In genomic region chr2:62071760-62072680, GRCh38 we compare ENCODE assay signal across 23 cellular contexts.
"Had no signal": no experiment of that assay in that cellular context is flagged by ENCODE, and none has a peak within 500 bp of the region (broad histone marks: within the 10 kb centered on the region; RNA-seq: fewer than 3 reads in every experiment).

No MANE protein-coding gene starts in this region.

- ATAC-seq: left lobe of liver; mucosa of descending colon; naive thymus-derived CD8-positive, alpha-beta T cell; pancreas; right cardiac atrium; stimulated activated memory B cell treated with anti-CD40 and anti-IgM and Interleukin-4, amounts not matched to agents 10 μg/mL and 1 μg/mL and 100 μg/mL, for 72 hours had no signal

- H3K27ac ChIP-seq: coronary artery, hepatocyte, neural progenitor cell, pancreas, testis, tibial nerve, upper lobe of right lung, vagina had no signal

- DNase-seq: effector CD4-positive, alpha-beta T cell; endodermal cell; foreskin melanocyte; head of caudate nucleus; kidney glomerular epithelial cell; mammary epithelial cell; mucosa of descending colon; naive thymus-derived CD8-positive, alpha-beta T cell; occipital lobe; right cardiac atrium; stimulated activated CD4-positive, alpha-beta T cell treated with anti-CD3 and anti-CD28 coated beads, Interleukin-4, amount 100 ng/mL, for 1 hour; testis; upper lobe of right lung had no signal

- H3K27me3 ChIP-seq: hepatocyte, neural progenitor cell, pancreas, testis, tibial nerve, upper lobe of right lung, vagina had no signal

- H2AFZ ChIP-seq: hepatocyte, neural progenitor cell had no signal

- H3K9me3 ChIP-seq: pancreas, testis, upper lobe of right lung, vagina had no signal

- H3K4me2 ChIP-seq: hepatocyte, neural progenitor cell had no signal

- H3K36me3 ChIP-seq: neural progenitor cell, pancreas, upper lobe of right lung had no signal

- H3K9ac ChIP-seq: neural progenitor cell had no signal

- FAIRE-seq: endothelial cell of umbilical vein, islet of Langerhans, pancreas had no signal

- H3K4me3 ChIP-seq: coronary artery, hepatocyte, mucosa of descending colon, neural progenitor cell, pancreas, testis, tibial nerve, upper lobe of right lung, vagina had no signal

- H3K79me2 ChIP-seq: hepatocyte had no signal

- H3K4me1 ChIP-seq: pancreas, testis, upper lobe of right lung, vagina had no signal
